In the genomic region with DNA sequence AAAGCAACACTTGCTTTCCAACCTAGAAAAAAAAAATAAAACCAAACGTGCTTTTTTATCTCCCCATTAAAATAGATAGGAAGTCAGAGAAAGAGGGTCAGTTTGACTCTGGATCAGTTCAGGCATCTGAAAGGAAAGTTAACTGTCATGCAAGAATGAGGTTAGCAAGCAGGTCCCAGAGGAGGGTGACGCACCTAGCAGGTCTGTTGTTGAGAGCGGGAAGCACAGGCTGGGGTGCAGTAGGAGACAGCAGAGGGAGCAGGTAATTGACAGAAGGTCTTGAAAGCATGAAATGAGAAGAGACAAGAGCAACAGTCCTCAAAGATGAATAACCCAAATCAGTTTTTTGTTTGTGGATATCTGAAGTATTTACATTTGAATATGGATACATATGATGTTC, we compare ENCODE assay signal across 22 cellular contexts.
A peak's percentile ranks its signal among the peaks of the same experiment; 100 is the strongest.
DNase-seq lines count a peak whose midpoint lies in the region; ATAC-seq and TF ChIP-seq lines count a peak whose summit lies in the region.
"Had no signal": no experiment of that assay in that cellular context is flagged by ENCODE, and none has a peak within 500 bp of the region (broad histone marks: within the 10 kb centered on the region; RNA-seq: fewer than 3 reads in every experiment).

No MANE protein-coding gene starts in this region.

- CTCF ChIA-PET in activated CD4-positive, alpha-beta T cell treated with anti-CD3 and anti-CD28 coated beads for 36 hours (lab: Charles Lee) = interaction anchor here (0.8 kb wide), 1 partner anchor 581 kb away, joined by 3 read pairs; no protein-coding TSS in a partner anchor

- no peaks in the 10 kb centered on the region for H3K4me1 ChIP-seq in mucosa of descending colon (ENCODE audit: low read depth)
- H3K4me1 ChIP-seq: SJSA1 had no signal

- peak overlapping the region; percentile 38 for H3K27ac Mint-ChIP-seq in activated CD4-positive, alpha-beta T cell treated with anti-CD3 and anti-CD28 coated beads for 36 hours
- H3K27ac Mint-ChIP-seq: HFFc6 had no signal

- no peak overlapping the region for H3K4me3 ChIP-seq in mucosa of descending colon
- H3K4me3 ChIP-seq: SJSA1 had no signal

- H3K4me3 Mint-ChIP-seq in activated CD4-positive, alpha-beta T cell treated with anti-CD3 and anti-CD28 coated beads for 36 hours = no peak overlapping the region
- H3K4me3 Mint-ChIP-seq: HFFc6 had no signal

- no peak for TF ChIP-seq CTCF in mucosa of descending colon (IDR thresholded peaks at IDR 0.05)

- H3K9me3 Mint-ChIP-seq in activated CD4-positive, alpha-beta T cell treated with anti-CD3 and anti-CD28 coated beads for 36 hours (ENCODE audit: low read depth) = no peaks in the 10 kb centered on the region
- H3K9me3 Mint-ChIP-seq: HFFc6 had no signal

- POLR2A ChIA-PET in activated CD4-positive, alpha-beta T cell treated with anti-CD3 and anti-CD28 coated beads for 36 hours (lab: Charles Lee) = no interaction called here

- DNase-seq in activated CD4-positive, alpha-beta T cell treated with anti-CD3 and anti-CD28 coated beads for 36 hours = no peak
- no peak for DNase-seq in activated CD4-positive, alpha-beta T cell treated with anti-CD3 and anti-CD28 coated beads for 4 hours
- DNase-seq in dedifferentiated amniotic fluid mesenchymal stem cell (ENCODE audit: extremely low spot score) = peak; percentile 13
- peak; percentile 17 for DNase-seq in iPS-NIHi11 (ENCODE audit: low spot score)
- no peak for DNase-seq in A172 (ENCODE audit: low spot score)
- no peak for DNase-seq in HuH-7 (ENCODE audit: low spot score)
- no peak for DNase-seq in mucosa of descending colon
- DNase-seq: 8988T, AML-193, C1 segment of cervical spinal cord, GDM1, HFFc6, KG1, NCI-H1092 treated with DMSO at 0.1 percent for 48 hours, NCI-H146, NCI-H2029, NCI-H446 treated with DMSO at 0.1 percent for 48 hours, NCI-H526 treated with DMSO at 0.1 percent for 48 hours had no signal

- no peak for ATAC-seq in activated CD4-positive, alpha-beta T cell treated with anti-CD3 and anti-CD28 coated beads for 36 hours
- ATAC-seq in GM21737 (IDR thresholded peaks at IDR 0.05; ENCODE audit: unreplicated experiment) (no peak), mucosa of descending colon (no peak)
- ATAC-seq: HepG2, Right ventricle myocardium inferior had no signal

- intact Hi-C loops in activated CD4-positive, alpha-beta T cell treated with anti-CD3 and anti-CD28 coated beads for 36 hours (cut with DNase I, micrococcal nuclease) = no loop called here
- intact Hi-C loops in mucosa of descending colon (cut with DNase I, micrococcal nuclease) = loop anchor here in 1 of 2 donors (10.0 kb wide), 1 partner anchor 655 kb away; no protein-coding TSS in a partner anchor

- no peaks in the 10 kb centered on the region for H3K27me3 Mint-ChIP-seq in activated CD4-positive, alpha-beta T cell treated with anti-CD3 and anti-CD28 coated beads for 36 hours

- peaks cover 4% of the 10 kb centered on the region for H3K4me1 Mint-ChIP-seq in activated CD4-positive, alpha-beta T cell treated with anti-CD3 and anti-CD28 coated beads for 36 hours

- H3K36me3 Mint-ChIP-seq in activated CD4-positive, alpha-beta T cell treated with anti-CD3 and anti-CD28 coated beads for 36 hours (ENCODE audit: low read depth) = no peaks in the 10 kb centered on the region

- H3K36me3 ChIP-seq in mucosa of descending colon (ENCODE audit: low read depth) = no peaks in the 10 kb centered on the region
- H3K36me3 ChIP-seq: SJSA1 had no signal

- H3K9me3 ChIP-seq in mucosa of descending colon = no peaks in the 10 kb centered on the region
- H3K9me3 ChIP-seq: SJSA1 had no signal

Comparison
In these comparisons a context has a peak if more than half of its experiments do, and no peak if none do; other contexts are left out.
1. DNase-seq: peak in dedifferentiated amniotic fluid mesenchymal stem cell (single experiment) and iPS-NIHi11 (single experiment); none in activated CD4-positive, alpha-beta T cell treated with anti-CD3 and anti-CD28 coated beads for 36 hours (single experiment), activated CD4-positive, alpha-beta T cell treated with anti-CD3 and anti-CD28 coated beads for 4 hours (0 of 2), A172 (single experiment), HuH-7 (single experiment) and mucosa of descending colon (0 of 3).